Comparison of ENCODE assay signal across 1 cellular context in the genomic region with DNA sequence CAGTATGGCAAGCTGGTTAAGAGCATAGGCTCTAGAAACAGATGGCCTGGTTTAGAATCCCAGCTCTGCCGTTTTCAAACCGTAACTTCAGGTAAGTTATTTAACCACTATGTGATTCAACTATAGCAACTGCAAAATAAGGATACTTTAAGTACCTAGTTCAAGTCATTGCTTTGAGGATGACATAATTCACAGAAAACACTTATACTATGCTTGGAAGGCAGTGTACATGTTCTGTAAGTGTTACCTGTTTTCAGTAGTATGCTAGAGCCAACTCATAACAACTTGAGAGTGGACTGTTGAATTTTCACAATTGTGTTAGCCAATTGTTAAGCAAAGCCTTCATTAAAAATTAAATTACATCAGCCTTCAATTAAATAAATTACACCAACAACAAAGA.
TF ChIP-seq lines count a peak whose summit lies in the region.

No MANE protein-coding gene starts in this region.

TF ChIP-seq in H1, 55 proteins besides CTCF, POLR2A, EP300 and RAD21 (continued from another document):
- TF ChIP-seq SP1 (IDR thresholded peaks at IDR 0.05; ENCODE audit: low read depth, low read length) = no peak
- TF ChIP-seq BRCA1 (IDR thresholded peaks at IDR 0.05; ENCODE audit: low read depth, low read length) = no peak
- TF ChIP-seq CHD2 (IDR thresholded peaks at IDR 0.05; ENCODE audit: low read length) = no peak
- TF ChIP-seq, protein P1, sequence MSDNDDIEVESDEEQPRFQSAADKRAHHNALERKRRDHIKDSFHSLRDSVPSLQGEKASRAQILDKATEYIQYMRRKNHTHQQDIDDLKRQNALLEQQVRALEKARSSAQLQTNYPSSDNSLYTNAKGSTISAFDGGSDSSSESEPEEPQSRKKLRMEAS (IDR thresholded peaks at IDR 0.05) = no peak
- no peak for TF ChIP-seq POLR2AphosphoS5 (IDR thresholded peaks at IDR 0.05; ENCODE audit: low read depth, low read length)
- TF ChIP-seq TEAD4 (IDR thresholded peaks at IDR 0.05; ENCODE audit: low read depth, low read length) = no peak
- TF ChIP-seq TAF7 (optimal IDR thresholded peaks at IDR 0.05; ENCODE audit: borderline replicate concordance, low read depth, low read length) = no peak
- TF ChIP-seq FOSL1 (IDR thresholded peaks at IDR 0.05; ENCODE audit: insufficient read depth, low read depth, low read length) = no peak
- TF ChIP-seq SIRT6 (IDR thresholded peaks at IDR 0.05; ENCODE audit: low read length) = no peak
- TF ChIP-seq BACH1 (IDR thresholded peaks at IDR 0.05; ENCODE audit: low read length) = no peak
- no peak for TF ChIP-seq CTBP2 (IDR thresholded peaks at IDR 0.05; ENCODE audit: borderline replicate concordance, insufficient read depth, insufficient read length, low read length)
